ENCODE assay signal across 21 cellular contexts in genomic region chrX:773292-774025, GRCh38.
"Had no signal": no experiment of that assay in that cellular context is flagged by ENCODE, and none has a peak within 500 bp of the region (broad histone marks: within the 10 kb centered on the region; RNA-seq: fewer than 3 reads in every experiment).

No MANE protein-coding gene starts in this region.

- H2AFZ ChIP-seq: hepatocyte had no signal

- H3K9me3 Mint-ChIP-seq: endodermal cell, nephron progenitor cell had no signal

- H3K4me1 Mint-ChIP-seq: naive thymus-derived CD4-positive, alpha-beta T cell; stimulated activated effector memory CD8-positive, alpha-beta T cell treated with anti-CD3 and anti-CD28 coated beads, Interleukin-12 subunit alpha, Interleukin-12 subunit beta, amount 100 ng/mL, for 72 hours had no signal

- H3K27ac Mint-ChIP-seq: endodermal cell; naive thymus-derived CD4-positive, alpha-beta T cell; nephron progenitor cell; stimulated activated effector memory CD8-positive, alpha-beta T cell treated with anti-CD3 and anti-CD28 coated beads, Interleukin-12 subunit alpha, Interleukin-12 subunit beta, amount 100 ng/mL, for 72 hours had no signal

- H3K36me3 ChIP-seq: colonic mucosa, neutrophil, right atrium auricular region, tibial artery, upper lobe of left lung, vagina had no signal

- FAIRE-seq: small intestine had no signal

- H3K4me3 Mint-ChIP-seq: endodermal cell; naive thymus-derived CD4-positive, alpha-beta T cell; nephron progenitor cell; stimulated activated effector memory CD8-positive, alpha-beta T cell treated with anti-CD3 and anti-CD28 coated beads, Interleukin-12 subunit alpha, Interleukin-12 subunit beta, amount 100 ng/mL, for 72 hours had no signal

- H3K79me2 ChIP-seq: hepatocyte had no signal

- H3K4me1 ChIP-seq: colonic mucosa, right atrium auricular region, tibial artery, upper lobe of left lung, vagina had no signal

- H3K4me2 ChIP-seq: hepatocyte had no signal

- H3K9me3 ChIP-seq: colonic mucosa, neutrophil, right atrium auricular region, tibial artery, upper lobe of left lung, vagina had no signal

- H3K4me3 ChIP-seq: colonic mucosa, hepatocyte, lung, right atrium auricular region, tibial artery, upper lobe of left lung, vagina had no signal

- H3K27ac ChIP-seq: colonic mucosa, hepatocyte, neutrophil, right atrium auricular region, tibial artery, upper lobe of left lung, vagina had no signal

- DNase-seq: colonic mucosa; effector CD4-positive, alpha-beta T cell; endodermal cell; foreskin melanocyte; left colon; left ventricle myocardium superior; mesenchymal stem cell; naive thymus-derived CD4-positive, alpha-beta T cell; nephron progenitor cell; small intestine; stimulated activated CD4-positive, alpha-beta T cell treated with anti-CD3 and anti-CD28 coated beads, Interleukin-2, amount 100 ng/mL, for 48 hours; stimulated activated CD8-positive, alpha-beta memory T cell treated with anti-CD3 and anti-CD28 coated beads, Interleukin-4, amount 100 ng/mL, for 48 hours; stimulated activated naive CD8-positive, alpha-beta T cell treated with anti-CD3 and anti-CD28 coated beads, Interleukin-15, Interleukin-2, amounts not matched to agents 100 U/mL and 50 U/mL, for 24 hours; upper lobe of left lung had no signal

- H3K36me3 Mint-ChIP-seq: naive thymus-derived CD4-positive, alpha-beta T cell; stimulated activated effector memory CD8-positive, alpha-beta T cell treated with anti-CD3 and anti-CD28 coated beads, Interleukin-12 subunit alpha, Interleukin-12 subunit beta, amount 100 ng/mL, for 72 hours had no signal

- H3K27me3 ChIP-seq: colonic mucosa, hepatocyte, neutrophil, right atrium auricular region, upper lobe of left lung, vagina had no signal

- ATAC-seq: left colon; left ventricle myocardium superior; naive thymus-derived CD4-positive, alpha-beta T cell; stimulated activated effector memory CD8-positive, alpha-beta T cell treated with anti-CD3 and anti-CD28 coated beads, Interleukin-12 subunit alpha, Interleukin-12 subunit beta, amount 100 ng/mL, for 72 hours; stimulated activated naive CD8-positive, alpha-beta T cell treated with anti-CD3 and anti-CD28 coated beads, Interleukin-15, Interleukin-2, amounts not matched to agents 100 U/mL and 50 U/mL, for 24 hours had no signal
